10 cellular contexts compared by ENCODE assay signal in the genomic region with DNA sequence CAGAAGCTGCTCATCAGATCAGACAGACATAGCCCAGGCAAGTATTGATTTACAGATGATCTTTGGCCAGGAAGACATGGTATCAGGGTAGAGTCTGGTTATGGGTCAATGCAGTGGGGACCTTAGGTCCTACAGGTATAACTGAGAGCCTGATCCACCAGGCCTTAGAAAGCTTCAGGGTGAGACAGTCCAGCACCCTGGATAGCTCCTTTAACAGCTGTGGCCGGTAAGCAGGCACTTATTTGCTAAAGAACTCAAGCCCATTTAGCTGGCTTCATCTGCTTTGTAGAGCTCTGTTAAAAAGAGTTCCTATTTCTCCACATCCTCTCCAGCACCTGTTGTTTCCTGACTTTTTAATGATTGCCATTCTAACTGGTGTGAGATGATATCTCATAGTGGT. TPM values are rescaled to one million over a fixed set of nuclear protein-coding genes. Genes with fewer than 3 reads are reported as not detected.
DNase-seq lines count a peak whose midpoint lies in the region; ATAC-seq and TF ChIP-seq lines count a peak whose summit lies in the region.
"Had no signal": no experiment of that assay in that cellular context is flagged by ENCODE, and none has a peak within 500 bp of the region (broad histone marks: within the 10 kb centered on the region; RNA-seq: fewer than 3 reads in every experiment).

No MANE protein-coding gene starts in this region.

- TF ChIP-seq CTCF in fibroblast of lung (conservative IDR thresholded peaks at IDR 0.05 in 1 of 2, IDR thresholded peaks at IDR 0.05 in 1 of 2; ENCODE audit: low read depth in 1 of 2, low read length in 2 of 2), result no peak

- H3K27ac ChIP-seq in fibroblast of lung (ENCODE audit: insufficient read depth, low read length), result no peak overlapping the region

- CTCF ChIA-PET in activated naive CD4-positive, alpha-beta T cell treated with anti-CD3 and anti-CD28 coated beads for 36 hours (lab: Charles Lee), result no interaction called here

- DNase-seq in activated naive CD4-positive, alpha-beta T cell treated with anti-CD3 and anti-CD28 coated beads for 36 hours, result peak; percentile 33
- DNase-seq in activated naive CD4-positive, alpha-beta T cell treated with Interleukin-2 at 50 U/mL for 16 hours, result no peak
- DNase-seq in RPMI8226 (peak; percentile 42), fibroblast of lung (ENCODE audit: low read depth in 2 of 2) (peak; percentile 24 to 41), skeletal muscle cell (ENCODE audit: low read depth) (peak; percentile 9), DMS79 treated with DMSO at 0.1 percent for 48 hours (lab: John Stamatoyannopoulos, UW) (no peak)
- no peak for DNase-seq in effector CD4-positive, alpha-beta T cell
- DNase-seq: NCI-H2171 treated with DMSO at 0.1 percent for 48 hours had no signal

- H3K4me1 Mint-ChIP-seq in activated naive CD4-positive, alpha-beta T cell treated with anti-CD3 and anti-CD28 coated beads for 36 hours (ENCODE audit: low read depth), result no peaks in the 10 kb centered on the region

- no peaks in the 10 kb centered on the region for H3K36me3 ChIP-seq in fibroblast of lung (ENCODE audit: control insufficient read depth, insufficient read depth, low read length)

- H4K20me1 ChIP-seq in fibroblast of lung (ENCODE audit: control insufficient read depth, extremely low read depth, insufficient read depth, low read length), result no peaks in the 10 kb centered on the region

- no peaks in the 10 kb centered on the region for H3K9me3 Mint-ChIP-seq in activated naive CD4-positive, alpha-beta T cell treated with anti-CD3 and anti-CD28 coated beads for 36 hours

- peaks cover 3% of the 10 kb centered on the region for H3K36me3 Mint-ChIP-seq in activated naive CD4-positive, alpha-beta T cell treated with anti-CD3 and anti-CD28 coated beads for 36 hours (ENCODE audit: low read depth)

- no peak for ATAC-seq in GM19328 (IDR thresholded peaks at IDR 0.05; ENCODE audit: unreplicated experiment)

- H3K4me3 ChIP-seq in fibroblast of lung (replicated peaks in 1 of 4; ENCODE audit: control extremely low read depth in 1 of 4, insufficient read depth in 1 of 4, low read depth in 3 of 4, low read length in 4 of 4) (no peak overlapping the region), skeletal muscle cell (ENCODE audit: low read depth, low read length) (no peak overlapping the region)

- H3K27ac Mint-ChIP-seq in activated naive CD4-positive, alpha-beta T cell treated with anti-CD3 and anti-CD28 coated beads for 36 hours, result no peak overlapping the region

- no peaks in the 10 kb centered on the region for H3K79me2 ChIP-seq in fibroblast of lung (ENCODE audit: control insufficient read depth, insufficient read depth, low read length)

- no peaks in the 10 kb centered on the region for H3K9me3 ChIP-seq in fibroblast of lung (ENCODE audit: control insufficient read depth, insufficient read depth, low read depth, low read length)

- no peaks in the 10 kb centered on the region for H3K27me3 ChIP-seq in fibroblast of lung (ENCODE audit: control insufficient read depth, insufficient read depth, low read length)

- intact Hi-C loops in activated naive CD4-positive, alpha-beta T cell treated with anti-CD3 and anti-CD28 coated beads for 36 hours (cut with micrococcal nuclease), result no loop called here

- H3K4me3 Mint-ChIP-seq in activated naive CD4-positive, alpha-beta T cell treated with anti-CD3 and anti-CD28 coated beads for 36 hours, result no peak overlapping the region

- no peak overlapping the region for H2AFZ ChIP-seq in fibroblast of lung (ENCODE audit: low read length)

- no peaks in the 10 kb centered on the region for H3K4me1 ChIP-seq in fibroblast of lung (ENCODE audit: control insufficient read depth, extremely low read depth, insufficient read depth, low read length)

- no peak overlapping the region for H3K4me2 ChIP-seq in fibroblast of lung (ENCODE audit: extremely low read depth, insufficient read depth, low read length)

- no peak overlapping the region for H3K9ac ChIP-seq in fibroblast of lung (ENCODE audit: insufficient read depth, low read length)

- no peaks in the 10 kb centered on the region for H3K27me3 Mint-ChIP-seq in activated naive CD4-positive, alpha-beta T cell treated with anti-CD3 and anti-CD28 coated beads for 36 hours (ENCODE audit: low read depth)

RNA-seq across cellular contexts. Expression of a gene that starts 39.6 kb away (rescaled TPM):
- total RNA-seq in activated naive CD4-positive, alpha-beta T cell treated with anti-CD3 and anti-CD28 coated beads for 36 hours, result under 1 TPM; 0.52 to 0.54 TPM
- total RNA-seq in fibroblast of lung, result 0.50 and 1.0 TPM in 2 replicates
- polyA plus RNA-seq in fibroblast of lung, result 0.06 and 0.35 TPM in 2 replicates
- 0.07 and 0.29 TPM in 2 replicates for polyA plus RNA-seq in fibroblast of lung (2012)
- polyA minus RNA-seq in fibroblast of lung (ENCODE audit: low replicate concordance), result not detected in 2 replicates
- polyA plus RNA-seq: BJ had no signal

Comparison
In these comparisons a context has a peak if more than half of its experiments do, and no peak if none do; other contexts are left out.
1. DNase-seq: peak in activated naive CD4-positive, alpha-beta T cell treated with anti-CD3 and anti-CD28 coated beads for 36 hours (single experiment), RPMI8226 (single experiment), fibroblast of lung (2 of 2) and skeletal muscle cell (single experiment); none in activated naive CD4-positive, alpha-beta T cell treated with Interleukin-2 at 50 U/mL for 16 hours (single experiment), DMS79 treated with DMSO at 0.1 percent for 48 hours (single experiment) and effector CD4-positive, alpha-beta T cell (single experiment).